28 cellular contexts compared by ENCODE assay signal in genomic region chr12:55838361-55838760, GRCh38. TPM values are rescaled to one million over a fixed set of nuclear protein-coding genes. Genes with fewer than 3 reads are reported as not detected.
"Had no signal": no experiment of that assay in that cellular context is flagged by ENCODE, and none has a peak within 500 bp of the region (broad histone marks: within the 10 kb centered on the region; RNA-seq: fewer than 3 reads in every experiment).

No MANE protein-coding gene starts in this region.

- H3K4me3 ChIP-seq: ovary, psoas muscle, right lobe of liver, sigmoid colon, stomach, thoracic aorta, thyroid gland, tibial nerve, upper lobe of left lung, vagina had no signal

- ATAC-seq: natural killer cell treated with Interleukin-12 subunit alpha and Interleukin-12 subunit beta and Interleukin-15 and Interleukin-18, amount 100 ng/mL, for 72 hours; psoas muscle; right cardiac atrium; right lobe of liver; stimulated activated effector memory CD8-positive, alpha-beta T cell treated with anti-CD3 and anti-CD28 coated beads, Interleukin-12 subunit alpha, Interleukin-12 subunit beta, amount 100 ng/mL, for 72 hours; stimulated activated naive B cell treated with anti-CD40 and anti-IgM and Interleukin-4, amounts not matched to agents 10 μg/mL and 1 μg/mL and 100 μg/mL, for 72 hours had no signal

- H3K27me3 Mint-ChIP-seq: stimulated activated naive CD8-positive, alpha-beta T cell treated with anti-CD3 and anti-CD28 coated beads, Interleukin-15, Interleukin-2, amounts not matched to agents 100 ng/mL and 50 ng/mL, for 24 hours had no signal

- H3K79me2 ChIP-seq: parathyroid adenoma had no signal

- H3K4me1 Mint-ChIP-seq: neural crest cell; stimulated activated effector memory CD8-positive, alpha-beta T cell treated with anti-CD3 and anti-CD28 coated beads, Interleukin-12 subunit alpha, Interleukin-12 subunit beta, amount 100 ng/mL, for 72 hours had no signal

- H3K36me3 ChIP-seq: ovary, right lobe of liver, sigmoid colon, thoracic aorta, thyroid gland, vagina had no signal

- H3K9ac ChIP-seq: parathyroid adenoma had no signal

- H3K9me3 ChIP-seq: ovary, psoas muscle, right lobe of liver, sigmoid colon, stomach, thoracic aorta, thyroid gland, tibial nerve, upper lobe of left lung, vagina had no signal

- H3K4me1 ChIP-seq: parathyroid adenoma, psoas muscle, right lobe of liver, sigmoid colon, thyroid gland had no signal

- H3K9me3 Mint-ChIP-seq: natural killer cell treated with Interleukin-12 subunit alpha and Interleukin-12 subunit beta and Interleukin-15 and Interleukin-18, amount 100 ng/mL, for 72 hours; nephron progenitor cell; neural crest cell; stimulated activated effector memory CD8-positive, alpha-beta T cell treated with anti-CD3 and anti-CD28 coated beads, Interleukin-12 subunit alpha, Interleukin-12 subunit beta, amount 100 ng/mL, for 72 hours; stimulated activated naive B cell treated with anti-CD40 and anti-IgM and Interleukin-4, amounts not matched to agents 10 μg/mL and 1 μg/mL and 100 μg/mL, for 72 hours; stimulated activated naive CD8-positive, alpha-beta T cell treated with anti-CD3 and anti-CD28 coated beads, Interleukin-15, Interleukin-2, amounts not matched to agents 100 ng/mL and 50 ng/mL, for 24 hours had no signal

- H3K36me3 Mint-ChIP-seq: natural killer cell treated with Interleukin-12 subunit alpha and Interleukin-12 subunit beta and Interleukin-15 and Interleukin-18, amount 100 ng/mL, for 72 hours; stimulated activated effector memory CD8-positive, alpha-beta T cell treated with anti-CD3 and anti-CD28 coated beads, Interleukin-12 subunit alpha, Interleukin-12 subunit beta, amount 100 ng/mL, for 72 hours had no signal

- DNase-seq: nephron progenitor cell; occipital lobe; posterior cingulate gyrus; psoas muscle; right cardiac atrium; right lobe of liver; sigmoid colon; small intestine; stimulated activated CD4-positive, alpha-beta T cell treated with anti-CD3 and anti-CD28 coated beads, Interleukin-15, amount 100 ng/mL, for 24 hours; stimulated activated CD4-positive, alpha-beta T cell treated with anti-CD3 and anti-CD28 coated beads, Interleukin-2, amount 100 ng/mL, for 24 hours; stimulated activated CD4-positive, alpha-beta T cell treated with anti-CD3 and anti-CD28 coated beads, Interleukin-2, amount 100 ng/mL, for 48 hours; stimulated activated CD4-positive, alpha-beta T cell treated with anti-CD3 and anti-CD28 coated beads, Interleukin-4, amount 100 ng/mL, for 24 hours; stimulated activated naive B cell treated with anti-CD40 and anti-IgM and Interleukin-4, amounts not matched to agents 10 μg/mL and 1 μg/mL and 100 μg/mL, for 72 hours; stimulated activated naive CD4-positive, alpha-beta T cell treated with Interleukin-2 at 50 U/mL for 16 hours; stomach; thyroid gland; upper lobe of left lung had no signal

- H3K27ac Mint-ChIP-seq: nephron progenitor cell; progenitor cell of endocrine pancreas; stimulated activated effector memory CD8-positive, alpha-beta T cell treated with anti-CD3 and anti-CD28 coated beads, Interleukin-12 subunit alpha, Interleukin-12 subunit beta, amount 100 ng/mL, for 72 hours; stimulated activated naive B cell treated with anti-CD40 and anti-IgM and Interleukin-4, amounts not matched to agents 10 μg/mL and 1 μg/mL and 100 μg/mL, for 72 hours; stimulated activated naive CD8-positive, alpha-beta T cell treated with anti-CD3 and anti-CD28 coated beads, Interleukin-15, Interleukin-2, amounts not matched to agents 100 ng/mL and 50 ng/mL, for 24 hours had no signal

- H3K27me3 ChIP-seq: ovary, right lobe of liver, stomach, thyroid gland, tibial nerve, upper lobe of left lung, vagina had no signal

- H2AFZ ChIP-seq: parathyroid adenoma had no signal

- H3K4me3 Mint-ChIP-seq: natural killer cell treated with Interleukin-12 subunit alpha and Interleukin-12 subunit beta and Interleukin-15 and Interleukin-18, amount 100 ng/mL, for 72 hours; nephron progenitor cell; neural crest cell; stimulated activated effector memory CD8-positive, alpha-beta T cell treated with anti-CD3 and anti-CD28 coated beads, Interleukin-12 subunit alpha, Interleukin-12 subunit beta, amount 100 ng/mL, for 72 hours; stimulated activated naive B cell treated with anti-CD40 and anti-IgM and Interleukin-4, amounts not matched to agents 10 μg/mL and 1 μg/mL and 100 μg/mL, for 72 hours; stimulated activated naive CD8-positive, alpha-beta T cell treated with anti-CD3 and anti-CD28 coated beads, Interleukin-15, Interleukin-2, amounts not matched to agents 100 ng/mL and 50 ng/mL, for 24 hours had no signal

- H3K27ac ChIP-seq: ovary, parathyroid adenoma, psoas muscle, right lobe of liver, sigmoid colon, stomach, thoracic aorta, thyroid gland, tibial nerve, upper lobe of left lung, vagina had no signal

RNA-seq across cellular contexts. Expression of gene MMP19, which starts 4.4 kb away (rescaled TPM):
- total RNA-seq: neural crest cell, occipital lobe, temporal lobe had no signal
